11 cellular contexts compared by ENCODE assay signal in the genomic region with DNA sequence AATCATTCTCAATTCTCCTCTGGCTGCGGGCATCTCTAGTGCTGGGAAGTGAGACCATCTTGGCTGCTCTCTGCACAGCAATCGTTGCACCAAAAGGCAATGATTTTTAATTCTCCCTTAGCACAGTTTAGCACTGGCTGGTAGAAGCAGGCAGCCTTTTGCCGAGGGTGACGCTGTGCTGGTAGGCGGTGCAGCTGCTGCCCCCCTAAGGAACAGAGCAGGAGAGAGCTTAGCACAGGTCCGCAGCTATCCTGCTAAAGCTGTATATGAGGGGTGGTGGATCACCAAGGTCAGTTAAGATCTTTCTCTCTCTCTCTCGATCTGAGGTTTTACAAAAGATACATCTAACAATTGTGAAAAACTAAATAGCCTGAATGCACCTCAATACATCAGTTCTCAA.
DNase-seq lines count a peak whose midpoint lies in the region; ATAC-seq and TF ChIP-seq lines count a peak whose summit lies in the region.
"Had no signal": no experiment of that assay in that cellular context is flagged by ENCODE, and none has a peak within 500 bp of the region (broad histone marks: within the 10 kb centered on the region; RNA-seq: fewer than 3 reads in every experiment).

No MANE protein-coding gene starts in this region.

- intact Hi-C loops in Right ventricle myocardium superior (cut with DNase I) (no loop called here), colonic mucosa (cut with DNase I) (no loop called here)

- H3K36me3 ChIP-seq in cardiac muscle cell (no peaks in the 10 kb centered on the region), colonic mucosa (no peaks in the 10 kb centered on the region)
- H3K36me3 ChIP-seq: pancreas had no signal

- no peaks in the 10 kb centered on the region for H3K9me3 Mint-ChIP-seq in stimulated activated naive CD8-positive, alpha-beta T cell treated with anti-CD3 and anti-CD28 coated beads, Interleukin-15, amount 100 ng/mL, for 72 hours
- H3K9me3 Mint-ChIP-seq: activated naive CD4-positive, alpha-beta T cell treated with anti-CD3 and anti-CD28 coated beads, Interleukin-2, amount 50 U/mL, for 24 hours had no signal

- H3K4me3 ChIP-seq in cardiac muscle cell (no peak overlapping the region), colonic mucosa (no peak overlapping the region)
- H3K4me3 ChIP-seq: pancreas had no signal

- H3K4me1 Mint-ChIP-seq in stimulated activated naive CD8-positive, alpha-beta T cell treated with anti-CD3 and anti-CD28 coated beads, Interleukin-15, amount 100 ng/mL, for 72 hours: peaks cover 8% of the 10 kb centered on the region

- H3K9me3 ChIP-seq in cardiac muscle cell (ENCODE audit: low read depth) (no peaks in the 10 kb centered on the region), colonic mucosa (no peaks in the 10 kb centered on the region)
- H3K9me3 ChIP-seq: pancreas had no signal

- no peak overlapping the region for H3K27ac ChIP-seq in cardiac muscle cell
- H3K27ac ChIP-seq in colonic mucosa: no peak overlapping the region
- H3K27ac ChIP-seq: pancreas had no signal

- DNase-seq in cardiac muscle cell (ENCODE audit: low read depth in 1 of 2, low spot score in 1 of 2) (peak; percentile 54 to 64), Right ventricle myocardium superior (no peak), iPS-NIHi11 (ENCODE audit: low spot score) (peak; percentile 57), colonic mucosa (no peak), NCI-H2196 treated with DMSO at 0.1 percent for 48 hours (lab: John Stamatoyannopoulos, UW; ENCODE audit: unreplicated experiment) (no peak)
- DNase-seq in activated CD8-positive, alpha-beta memory T cell treated with anti-CD3 and anti-CD28 coated beads for 1 hour (ENCODE audit: extremely low read depth in 1 of 2, low read depth in 1 of 2): peak; percentile 17 to 31
- peak; percentile 16 to 22 for DNase-seq in stimulated activated naive CD8-positive, alpha-beta T cell treated with anti-CD3 and anti-CD28 coated beads, Interleukin-15, amount 100 ng/mL, for 72 hours
- DNase-seq: OCI-M1, pancreas had no signal

- TF ChIP-seq CTCF in cardiac muscle cell (IDR thresholded peaks at IDR 0.05; ENCODE audit: low read depth, low read length): peak; percentile 49
- TF ChIP-seq CTCF in colonic mucosa (IDR thresholded peaks at IDR 0.05): no peak

- ATAC-seq in Right ventricle myocardium superior (ENCODE audit: poor library complexity) (no peak), HG02938 (IDR thresholded peaks at IDR 0.05; ENCODE audit: unreplicated experiment) (no peak)
- peak; percentile 85 for ATAC-seq in stimulated activated naive CD8-positive, alpha-beta T cell treated with anti-CD3 and anti-CD28 coated beads, Interleukin-15, amount 100 ng/mL, for 72 hours
- ATAC-seq: pancreas had no signal

- no peak overlapping the region for H3K9ac ChIP-seq in colonic mucosa (ENCODE audit: low read depth in 2 of 2, low read length in 2 of 2)

- H3K4me1 ChIP-seq in cardiac muscle cell (ENCODE audit: low read depth) (no peaks in the 10 kb centered on the region), colonic mucosa (no peaks in the 10 kb centered on the region)
- H3K4me1 ChIP-seq: pancreas had no signal

- peaks cover 30% of the 10 kb centered on the region for H3K27me3 Mint-ChIP-seq in stimulated activated naive CD8-positive, alpha-beta T cell treated with anti-CD3 and anti-CD28 coated beads, Interleukin-15, amount 100 ng/mL, for 72 hours
- H3K27me3 Mint-ChIP-seq: activated naive CD4-positive, alpha-beta T cell treated with anti-CD3 and anti-CD28 coated beads, Interleukin-2, amount 50 U/mL, for 24 hours had no signal

- no peak overlapping the region for H3K4me3 Mint-ChIP-seq in stimulated activated naive CD8-positive, alpha-beta T cell treated with anti-CD3 and anti-CD28 coated beads, Interleukin-15, amount 100 ng/mL, for 72 hours
- H3K4me3 Mint-ChIP-seq: activated naive CD4-positive, alpha-beta T cell treated with anti-CD3 and anti-CD28 coated beads, Interleukin-2, amount 50 U/mL, for 24 hours had no signal

- H3K27me3 ChIP-seq in cardiac muscle cell (peaks cover 29% of the 10 kb centered on the region), colonic mucosa (no peaks in the 10 kb centered on the region)

- no peak overlapping the region for H3K27ac Mint-ChIP-seq in stimulated activated naive CD8-positive, alpha-beta T cell treated with anti-CD3 and anti-CD28 coated beads, Interleukin-15, amount 100 ng/mL, for 72 hours
- H3K27ac Mint-ChIP-seq: activated naive CD4-positive, alpha-beta T cell treated with anti-CD3 and anti-CD28 coated beads, Interleukin-2, amount 50 U/mL, for 24 hours had no signal

Comparison
In these comparisons a context has a peak if more than half of its experiments do, and no peak if none do; other contexts are left out.
1. DNase-seq: peak in cardiac muscle cell (2 of 2), activated CD8-positive, alpha-beta memory T cell treated with anti-CD3 and anti-CD28 coated beads for 1 hour (2 of 2), iPS-NIHi11 (single experiment) and stimulated activated naive CD8-positive, alpha-beta T cell treated with anti-CD3 and anti-CD28 coated beads, Interleukin-15, amount 100 ng/mL, for 72 hours (2 of 2); none in Right ventricle myocardium superior (single experiment), colonic mucosa (single experiment) and NCI-H2196 treated with DMSO at 0.1 percent for 48 hours (single experiment).